In the genomic region with DNA sequence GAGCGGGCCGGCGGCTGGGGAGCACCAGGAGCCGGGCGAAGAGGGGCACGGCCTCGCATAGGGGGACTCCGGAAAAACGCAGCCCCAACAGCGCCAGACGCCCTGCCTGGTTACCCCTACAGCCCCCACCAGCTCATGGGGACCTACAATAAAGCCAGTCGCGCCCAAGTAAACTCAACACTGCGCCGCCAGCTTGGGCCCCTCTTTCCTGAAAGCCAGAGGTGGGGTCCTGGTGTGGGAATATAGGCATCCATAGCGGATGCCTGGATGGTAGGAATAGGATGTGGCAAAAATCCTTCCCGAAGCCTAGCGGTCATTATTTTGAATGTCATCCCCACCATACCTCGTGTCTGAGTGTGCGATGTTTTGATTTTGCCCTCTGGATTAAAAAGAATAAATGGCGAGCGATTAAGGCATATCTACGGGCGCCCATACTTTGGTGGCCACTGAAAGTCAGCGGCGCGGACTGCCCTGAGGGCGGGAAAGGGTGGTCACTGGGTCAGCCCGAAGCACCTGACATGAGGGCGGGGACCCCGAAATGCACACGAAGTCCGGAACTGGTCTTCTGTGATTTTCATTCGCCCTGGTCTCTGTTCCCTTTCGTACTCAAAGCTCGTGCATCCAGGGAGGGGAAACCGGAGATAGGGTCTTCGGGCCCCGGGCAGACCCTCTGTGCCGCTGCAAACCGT, we compare ENCODE assay signal across 8 cellular contexts. TPM values are rescaled to one million over a fixed set of nuclear protein-coding genes. Genes with fewer than 3 reads are reported as not detected.
A peak's percentile ranks its signal among the peaks of the same experiment; 100 is the strongest.
DNase-seq lines count a peak whose midpoint lies in the region; ATAC-seq and TF ChIP-seq lines count a peak whose summit lies in the region.

A gene with protein sequence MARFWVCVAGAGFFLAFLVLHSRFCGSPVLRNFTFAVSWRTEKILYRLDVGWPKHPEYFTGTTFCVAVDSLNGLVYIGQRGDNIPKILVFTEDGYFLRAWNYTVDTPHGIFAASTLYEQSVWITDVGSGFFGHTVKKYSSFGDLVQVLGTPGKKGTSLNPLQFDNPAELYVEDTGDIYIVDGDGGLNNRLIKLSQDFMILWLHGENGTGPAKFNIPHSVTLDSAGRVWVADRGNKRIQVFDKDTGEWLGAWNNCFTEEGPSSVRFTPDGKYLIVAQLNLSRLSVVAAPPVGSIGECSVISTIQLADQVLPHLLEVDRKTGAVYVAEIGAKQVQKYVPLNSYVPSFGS (plus strand): TSS at position 577 of the 689 bp plus-strand sequence. CDS start 184 bp downstream, outside the sequence.
A gene (minus strand): TSS at position 210 of the 689 bp plus-strand sequence. CDS start 847 bp downstream, outside the sequence.

- no peak for TF ChIP-seq CTCF in IMR-90 (conservative IDR thresholded peaks at IDR 0.05; ENCODE audit: low read depth, low read length)
- no peak for TF ChIP-seq CTCF in PC-9 (conservative IDR thresholded peaks at IDR 0.05)

- H2BK120ac ChIP-seq in IMR-90 (ENCODE audit: low read depth, low read length), result peak within 1 kb of the TSS; percentile 81

- intact Hi-C loops in IMR-90 (cut with micrococcal nuclease), result loop anchor here (5.0 to 10.0 kb wide), 3 partner anchors 377 to 644 kb away; a partner anchor contains a TSS
- intact Hi-C loops in PC-9 (cut with micrococcal nuclease; ENCODE audit: unreplicated experiment), result loop anchor here (5.0 kb wide), 2 partner anchors 564 to 619 kb away; a partner anchor contains a TSS

- no peaks in the 10 kb centered on the region for H3K27me3 Mint-ChIP-seq in activated T-cell treated with anti-CD3 and anti-CD28 coated beads, Interleukin-2, amount 50 U/mL, for 24 hours

- peak within 1 kb of the TSS; percentile 80 for H4K5ac ChIP-seq in IMR-90 (ENCODE audit: low read depth, low read length)

- no peak for TF ChIP-seq RAD21 in IMR-90 (IDR thresholded peaks at IDR 0.05; ENCODE audit: low read length)

- POLR2A ChIA-PET in IMR-90 (lab: Charles Lee; ENCODE audit: unreplicated experiment) (interaction anchor here (0.8 kb wide), 1 partner anchor 9 kb away, joined by 3 read pairs; no protein-coding TSS in a partner anchor), PC-9 (lab: Charles Lee; ENCODE audit: unreplicated experiment) (interaction anchor here (0.5 to 1.0 kb wide), 4 partner anchors 15 to 611 kb away, joined by 3 to 4 read pairs (median 3); no protein-coding TSS in a partner anchor)

- H3F3A ChIP-seq in PC-9 (ENCODE audit: insufficient read depth, low read depth), result 0 out of 2 replicates have a peak, but pooled peaks cover 4% of the 10 kb centered on the region

- H3K4me1 ChIP-seq in IMR-90 (ENCODE audit: control insufficient read depth, insufficient read depth, low read length), result peaks cover 2% of the 10 kb centered on the region; the same call in 1 of the 2 replicates
- H3K4me1 ChIP-seq in PC-9 (replicated peaks; ENCODE audit: insufficient read depth), result peaks cover 21% of the 10 kb centered on the region
- H3K4me1 ChIP-seq in esophagus (ENCODE audit: control insufficient read depth in 2 of 2, insufficient read depth in 2 of 2, low read length in 1 of 2), result peaks cover 0 to 2% of the 10 kb centered on the region in 2 donors
- peaks cover 8% of the 10 kb centered on the region for H3K4me1 ChIP-seq in mucosa of stomach (ENCODE audit: control insufficient read depth, insufficient read depth, low read length)

- H3K9me1 ChIP-seq in IMR-90 (ENCODE audit: insufficient read depth, low read length), result no peaks in the 10 kb centered on the region; the same call in 1 of the 2 replicates

- peaks cover 63% of the 10 kb centered on the region for H3K36me3 Mint-ChIP-seq in activated T-cell treated with anti-CD3 and anti-CD28 coated beads, Interleukin-2, amount 50 U/mL, for 24 hours (ENCODE audit: low read depth)

- H3K9me3 ChIP-seq in IMR-90 (ENCODE audit: control insufficient read depth, insufficient read depth, low read length), result no peaks in the 10 kb centered on the region
- H3K9me3 ChIP-seq in PC-9 (ENCODE audit: insufficient read depth, low read depth), result no peaks in the 10 kb centered on the region
- no peaks in the 10 kb centered on the region for H3K9me3 ChIP-seq in esophagus (ENCODE audit: control insufficient read depth in 2 of 2, insufficient read depth in 1 of 2, low read depth in 1 of 2, low read length in 1 of 2)
- H3K9me3 ChIP-seq in mucosa of stomach (ENCODE audit: control insufficient read depth, low read length), result no peaks in the 10 kb centered on the region

- H3K4me3 ChIP-seq in IMR-90 (ENCODE audit: insufficient read depth, low read depth, low read length) (peak within 1 kb of the TSS; percentile 85), PC-9 (peak within 1 kb of the TSS; percentile 90), esophagus (ENCODE audit: low read depth in 1 of 2, low read length in 2 of 2) (peak within 1 kb of the TSS; percentile 76 to 89), mucosa of stomach (ENCODE audit: low read length) (peak within 1 kb of the TSS; percentile 100)

- H2BK5ac ChIP-seq in IMR-90 (ENCODE audit: low read depth, low read length, poor library complexity, severe bottlenecking), result peak within 1 kb of the TSS; percentile 95

- peak within 1 kb of the TSS; percentile 79 for H3K9ac ChIP-seq in IMR-90 (ENCODE audit: low read depth, low read length)
- peak within 1 kb of the TSS; percentile 96 for H3K9ac ChIP-seq in mucosa of stomach (ENCODE audit: low read length)

- peak; percentile 60 for ATAC-seq in GM21526 (IDR thresholded peaks at IDR 0.05; ENCODE audit: low FRiP score, unreplicated experiment)
- ATAC-seq in IMR-90 (ENCODE audit: low read depth), result peak; percentile 92

- H4K8ac ChIP-seq in IMR-90 (ENCODE audit: low read depth in 2 of 2, low read length in 2 of 2), result peak within 1 kb of the TSS; percentile 52 to 99

- DNase-seq in D341Med (ENCODE audit: low spot score), result peak; percentile 85
- peak; percentile 88 for DNase-seq in IMR-90
- peak; percentile 81 to 88 for DNase-seq in PC-9
- DNase-seq in activated T-cell treated with anti-CD3 and anti-CD28 coated beads, Interleukin-2, amount 50 U/mL, for 24 hours, result peak; percentile 88
- DNase-seq in stimulated activated CD8-positive, alpha-beta memory T cell treated with anti-CD3 and anti-CD28 coated beads, Interleukin-7, amount 100 ng/mL, for 1 hour (ENCODE audit: low read depth in 2 of 2), result peak; percentile 66 to 69

- peak within 1 kb of the TSS; percentile 94 for H2BK15ac ChIP-seq in IMR-90 (ENCODE audit: low read depth, low read length)

- H3K18ac ChIP-seq in IMR-90 (ENCODE audit: low read depth, low read length), result peak within 1 kb of the TSS; percentile 89

- H4K20me1 ChIP-seq in IMR-90 (ENCODE audit: insufficient read depth, low read length) (peaks cover 4% of the 10 kb centered on the region; the same call in 1 of the 2 replicates), PC-9 (ENCODE audit: insufficient read depth) (peaks cover 19% of the 10 kb centered on the region)

- no peaks in the 10 kb centered on the region for H3K36me3 ChIP-seq in IMR-90 (ENCODE audit: control insufficient read depth, insufficient read depth, low read length)
- H3K36me3 ChIP-seq in PC-9 (ENCODE audit: low read depth), result peaks cover 20% of the 10 kb centered on the region; the same call in 1 of the 2 replicates
- H3K36me3 ChIP-seq in esophagus (ENCODE audit: control insufficient read depth in 2 of 2, insufficient read depth in 2 of 2, low read length in 1 of 2), result peaks cover 0 to 3% of the 10 kb centered on the region in 2 donors
- H3K36me3 ChIP-seq in mucosa of stomach (ENCODE audit: control insufficient read depth, insufficient read depth, low read length), result no peaks in the 10 kb centered on the region

- peak within 1 kb of the TSS; percentile 98 for H4K91ac ChIP-seq in IMR-90 (ENCODE audit: insufficient read depth, low read depth, low read length)

- peak within 1 kb of the TSS; percentile 88 for H2AK9ac ChIP-seq in IMR-90 (replicated peaks; ENCODE audit: low read depth, low read length, poor library complexity)

- dilution Hi-C loops in IMR-90 (cut with HindIII; ENCODE audit: low sequenced_read_pairs, unreplicated experiment), result no loop called here

- peak within 1 kb of the TSS; percentile 98 for H3K27ac Mint-ChIP-seq in activated T-cell treated with anti-CD3 and anti-CD28 coated beads, Interleukin-2, amount 50 U/mL, for 24 hours

- H3K14ac ChIP-seq in IMR-90 (replicated peaks; ENCODE audit: low read depth, low read length), result peak within 1 kb of the TSS; percentile 84

- H2AFZ ChIP-seq in IMR-90 (replicated peaks; ENCODE audit: low read length, poor library complexity), result peak within 1 kb of the TSS; percentile 98
- peak within 1 kb of the TSS; percentile 93 for H2AFZ ChIP-seq in PC-9

- peak within 1 kb of the TSS; percentile 98 for H3K4me2 ChIP-seq in IMR-90 (ENCODE audit: low read depth, low read length)
- H3K4me2 ChIP-seq in PC-9, result peak within 1 kb of the TSS; percentile 96

- H3K23ac ChIP-seq in IMR-90 (ENCODE audit: low read depth, low read length), result peak within 1 kb of the TSS; percentile 80; the same call in 1 of the 2 replicates

- peaks cover 14 to 28% of the 10 kb centered on the region in 2 experiments for H3K79me1 ChIP-seq in IMR-90 (ENCODE audit: low read depth in 1 of 2, low read length in 2 of 2)

- peaks cover 56% of the 10 kb centered on the region for H3K4me1 Mint-ChIP-seq in activated T-cell treated with anti-CD3 and anti-CD28 coated beads, Interleukin-2, amount 50 U/mL, for 24 hours (ENCODE audit: low read depth)

- BruUV-seq in IMR-90 (replicated peaks; lab: Mats Ljungman, UMichigan) (no TSS peak), PC-9 (replicated peaks; lab: Mats Ljungman, UMichigan) (no TSS peak)

- H3K4me3 Mint-ChIP-seq in activated T-cell treated with anti-CD3 and anti-CD28 coated beads, Interleukin-2, amount 50 U/mL, for 24 hours, result peak within 1 kb of the TSS; percentile 92

- H3K27ac ChIP-seq in IMR-90 (ENCODE audit: insufficient read depth, low read length) (peak within 1 kb of the TSS; percentile 77), PC-9 (peak within 1 kb of the TSS; percentile 41), esophagus (ENCODE audit: low read depth in 2 of 2, low read length in 1 of 2) (peak within 1 kb of the TSS; percentile 84 to 85)

- H3K56ac ChIP-seq in IMR-90 (ENCODE audit: extremely low read depth, insufficient read depth, low read length), result peak within 1 kb of the TSS; percentile 88

- in situ Hi-C loops in IMR-90 (cut with MboI; ENCODE audit: low sequenced_read_pairs), result no loop called here

- peak within 1 kb of the TSS; percentile 42 for H2BK20ac ChIP-seq in IMR-90 (ENCODE audit: low read depth, low read length)

- no peaks in the 10 kb centered on the region for H3K9me2 ChIP-seq in PC-9 (ENCODE audit: insufficient read depth)

- peaks cover 66% of the 10 kb centered on the region for H3K79me2 ChIP-seq in PC-9 (ENCODE audit: low read depth)

- peak; percentile 75; the same call in 1 of the 2 replicates for TF ChIP-seq POLR2A in IMR-90 (IDR thresholded peaks at IDR 0.05; ENCODE audit: low read depth, low read length)

- CTCF ChIA-PET in IMR-90 (lab: Yijun Ruan, JAX) (interaction anchor here (0.6 kb wide), 2 partner anchors 232 to 1656 kb away, joined by 4 to 6 read pairs; no protein-coding TSS in a partner anchor), PC-9 (lab: Charles Lee) (interaction anchor here (0.6 to 1.5 kb wide), 2 partner anchors 10 to 1438 kb away, joined by 3 to 10 read pairs; no protein-coding TSS in a partner anchor)

- no peak within 1 kb of the TSS; the same call in 1 of the 2 replicates for H2AK5ac ChIP-seq in IMR-90 (ENCODE audit: low read depth, low read length)

- H3K9me3 Mint-ChIP-seq in activated T-cell treated with anti-CD3 and anti-CD28 coated beads, Interleukin-2, amount 50 U/mL, for 24 hours, result no peaks in the 10 kb centered on the region

- peak within 1 kb of the TSS; percentile 75 for H3K4ac ChIP-seq in IMR-90 (ENCODE audit: low read depth, low read length)

- H3K27me3 ChIP-seq in IMR-90 (ENCODE audit: control insufficient read depth, insufficient read depth, low read length) (no peaks in the 10 kb centered on the region), PC-9 (ENCODE audit: insufficient read depth, low read depth) (no peaks in the 10 kb centered on the region), esophagus (ENCODE audit: control insufficient read depth in 1 of 2, insufficient read depth in 2 of 2, low read length in 2 of 2) (no peaks in the 10 kb centered on the region), mucosa of stomach (ENCODE audit: control insufficient read depth, insufficient read depth, low read length) (no peaks in the 10 kb centered on the region)

- WGBS in IMR-90 (ENCODE audit: extremely low coverage in 2 of 2, insufficient read length in 1 of 2), 2 experiments, result 1% methylated on average over 12 of the region's 41 CpGs; no CpG with 5 or more reads in 1 of the 2 experiments
- WGBS in esophagus, 2 donors, result 0% methylated on average over 41 of the region's 41 CpGs

RNA-seq across cellular contexts. Expression of the first gene that starts in this region (rescaled TPM):
- total RNA-seq in IMR-90 (2012; rRNA removed), result 3.0 and 5.6 TPM in 2 replicates
- 3.0 and 4.2 TPM in 2 replicates for polyA plus RNA-seq in IMR-90 (2012; rRNA removed)
- 0.59 and 0.94 TPM in 2 replicates for polyA plus RNA-seq in IMR-90 (2012; cell fraction: cytosol; rRNA removed)
- polyA plus RNA-seq in IMR-90 (2012; cell fraction: nucleus; rRNA removed; ENCODE audit: low replicate concordance), result 3.4 and 19.7 TPM in 2 replicates
- 19.6 and 25.6 TPM in 2 replicates for total RNA-seq in PC-9 (2021)
- polyA plus RNA-seq in esophagus, result 1 to 10 TPM; 4.3 to 6.9 TPM

RNA-seq across cellular contexts. Expression of the second gene that starts in this region (rescaled TPM):
- total RNA-seq in IMR-90 (2012; rRNA removed), result 2.0 and 4.2 TPM in 2 replicates
- 13.2 and 13.4 TPM in 2 replicates for polyA plus RNA-seq in IMR-90 (2012; rRNA removed)
- 2.8 and 6.3 TPM in 2 replicates for polyA plus RNA-seq in IMR-90 (2012; cell fraction: cytosol; rRNA removed)
- polyA plus RNA-seq in IMR-90 (2012; cell fraction: nucleus; rRNA removed; ENCODE audit: low replicate concordance), result 15.3 and 37.1 TPM in 2 replicates
- 30.1 and 32.3 TPM in 2 replicates for total RNA-seq in PC-9 (2021)
- polyA plus RNA-seq in esophagus, result 1 to 10 TPM; 7.3 to 8.8 TPM

Comparison
In these comparisons a context has a peak if more than half of its experiments do, and no peak if none do; other contexts are left out.
1. Peak in every context shown above with its lines: DNase-seq, ATAC-seq, H3K4me3 ChIP-seq and H3K27ac ChIP-seq.